ENCODE assay signal across 19 cellular contexts in the genomic region with DNA sequence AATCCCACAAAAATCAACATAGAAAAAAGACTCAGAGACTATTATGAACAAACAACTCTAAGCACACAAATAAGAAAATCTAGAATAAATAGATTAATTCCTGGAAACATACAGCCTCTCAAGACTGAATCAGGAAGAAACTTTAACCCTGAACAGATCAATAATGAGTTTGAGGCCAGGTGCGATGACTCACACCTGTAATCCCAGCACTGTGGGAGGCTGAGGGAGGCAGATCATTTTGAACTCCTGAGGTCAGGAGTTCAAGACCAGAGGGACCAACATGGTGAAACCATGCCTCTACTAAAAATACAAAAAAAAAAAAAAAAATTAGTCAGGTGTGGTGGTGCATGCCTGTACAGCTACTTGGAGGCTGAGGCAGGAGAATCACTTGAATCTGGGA.
"Had no signal": no experiment of that assay in that cellular context is flagged by ENCODE, and none has a peak within 500 bp of the region (broad histone marks: within the 10 kb centered on the region; RNA-seq: fewer than 3 reads in every experiment).

No MANE protein-coding gene starts in this region.

- H3K9me3 ChIP-seq: SK-N-SH had no signal

- ATAC-seq: T-cell had no signal

- H3K4me2 ChIP-seq: SK-N-SH had no signal

- DNase-seq: Karpas-422, KG1, MM.1S, NCI-H1092 treated with DMSO at 0.1 percent for 48 hours, NCI-H1436, NCI-H187, NCI-H2029, NCI-H2171 treated with DMSO at 0.1 percent for 48 hours, NCI-H345, NCI-H446 treated with DMSO at 0.1 percent for 48 hours, NCI-H510A treated with DMSO at 0.1 percent for 48 hours, NCI-H526, NCI-H774, Right ventricle myocardium superior, RPMI8226, SIG-M5, SK-N-SH, SW 1271, T-cell had no signal

- H3K9ac ChIP-seq: SK-N-SH had no signal
